ENCODE assay signal across 7 cellular contexts in genomic region chr10:27742195-27742925, GRCh38. TPM values are rescaled to one million over a fixed set of nuclear protein-coding genes. Genes with fewer than 3 reads are reported as not detected.
A peak's percentile ranks its signal among the peaks of the same experiment; 100 is the strongest.
DNase-seq lines count a peak whose midpoint lies in the region; ATAC-seq and TF ChIP-seq lines count a peak whose summit lies in the region.

No MANE protein-coding gene starts in this region.

- peak overlapping the region; percentile 47 for H3K27ac Mint-ChIP-seq in activated CD4-positive, alpha-beta T cell treated with anti-CD3 and anti-CD28 coated beads for 36 hours

- in situ Hi-C loops in GM13977 (cut with MboI; ENCODE audit: low pct_unique_long_range_greater_than_20kb, low sequenced_read_pairs, unreplicated experiment): no loop called here

- H3K4me3 ChIP-seq in choroid plexus epithelial cell (ENCODE audit: low read depth, low read length): peak overlapping the region; percentile 56

- H3K9me3 Mint-ChIP-seq in activated CD4-positive, alpha-beta T cell treated with anti-CD3 and anti-CD28 coated beads for 36 hours (ENCODE audit: low read depth): no peaks in the 10 kb centered on the region

- DNase-seq in GM13977 (ENCODE audit: low spot score) (peak; percentile 90), NCI-H2029 treated with DMSO at 0.1 percent for 48 hours (lab: John Stamatoyannopoulos, UW) (peak; percentile 45), choroid plexus epithelial cell (ENCODE audit: low read depth) (peak; percentile 83), left kidney (ENCODE audit: low read depth, low spot score) (peak; percentile 94)
- DNase-seq in activated CD4-positive, alpha-beta T cell treated with anti-CD3 and anti-CD28 coated beads for 36 hours: peak; percentile 92
- peak; percentile 38 to 72 for DNase-seq in stimulated activated CD4-positive, alpha-beta T cell treated with anti-CD3 and anti-CD28 coated beads, Interleukin-1b, Interleukin-23, amount 100 ng/mL, for 1 hour (ENCODE audit: low read depth in 2 of 2)

- ATAC-seq in HG02759 (IDR thresholded peaks at IDR 0.05; ENCODE audit: unreplicated experiment): peak; percentile 96
- ATAC-seq in activated CD4-positive, alpha-beta T cell treated with anti-CD3 and anti-CD28 coated beads for 36 hours: peak; percentile 91

- H3K36me3 Mint-ChIP-seq in activated CD4-positive, alpha-beta T cell treated with anti-CD3 and anti-CD28 coated beads for 36 hours (ENCODE audit: low read depth): peaks cover 1% of the 10 kb centered on the region

- POLR2A ChIA-PET in activated CD4-positive, alpha-beta T cell treated with anti-CD3 and anti-CD28 coated beads for 36 hours (lab: Charles Lee): no interaction called here

- peak; percentile 69 for TF ChIP-seq CTCF in GM13977 (IDR thresholded peaks at IDR 0.05; ENCODE audit: extremely low read depth, insufficient read depth, missing control alignments)
- TF ChIP-seq CTCF in choroid plexus epithelial cell (conservative IDR thresholded peaks at IDR 0.05; ENCODE audit: low read depth, low read length): peak; percentile 58

- CTCF ChIA-PET in activated CD4-positive, alpha-beta T cell treated with anti-CD3 and anti-CD28 coated beads for 36 hours (lab: Charles Lee): interaction anchor here (0.7 to 2.0 kb wide), 14 partner anchors 8 to 639 kb away, joined by 3 to 11 read pairs (median 4); no protein-coding TSS in a partner anchor

- intact Hi-C loops in activated CD4-positive, alpha-beta T cell treated with anti-CD3 and anti-CD28 coated beads for 36 hours (cut with DNase I, micrococcal nuclease): loop anchor here (1.0 to 5.0 kb wide), 17 partner anchors 238 to 1300 kb away; partner anchors contain the start of genes RAB18 (in 2 of the 2), BAMBI (in 1 of the 2), ODAD2 (in 1 of the 2) and WAC (in 1 of the 2)

- H3K27me3 Mint-ChIP-seq in activated CD4-positive, alpha-beta T cell treated with anti-CD3 and anti-CD28 coated beads for 36 hours: peaks cover 57% of the 10 kb centered on the region

- peak overlapping the region; percentile 65 for H3K4me3 Mint-ChIP-seq in activated CD4-positive, alpha-beta T cell treated with anti-CD3 and anti-CD28 coated beads for 36 hours

- H3K4me1 Mint-ChIP-seq in activated CD4-positive, alpha-beta T cell treated with anti-CD3 and anti-CD28 coated beads for 36 hours: peaks cover 33% of the 10 kb centered on the region

RNA-seq across cellular contexts. Expression of gene MKX, which starts 3.3 kb away (rescaled TPM):
- total RNA-seq in activated CD4-positive, alpha-beta T cell treated with anti-CD3 and anti-CD28 coated beads for 36 hours: under 1 TPM; 0.49 to 0.53 TPM

Comparison
In these comparisons a context has a peak if more than half of its experiments do, and no peak if none do; other contexts are left out.
1. Peak in every context shown above with its lines: DNase-seq, ATAC-seq and H3K4me3 ChIP-seq.